ENCODE assay signal across 12 cellular contexts in genomic region chr7:130998993-130999602, GRCh38.
DNase-seq lines count a peak whose midpoint lies in the region; ATAC-seq and TF ChIP-seq lines count a peak whose summit lies in the region.
"Had no signal": no experiment of that assay in that cellular context is flagged by ENCODE, and none has a peak within 500 bp of the region (broad histone marks: within the 10 kb centered on the region; RNA-seq: fewer than 3 reads in every experiment).

No MANE protein-coding gene starts in this region.

- peak; percentile 18; the same call in 1 of the 3 replicates for ATAC-seq in DND-41 (ENCODE audit: insufficient read depth, low read depth)

- H4K20me1 ChIP-seq in DND-41 (ENCODE audit: insufficient read depth, low read length), result peaks cover 7% of the 10 kb centered on the region; the same call in 1 of the 2 replicates

- H3K9me3 ChIP-seq in DND-41 (ENCODE audit: insufficient read depth, low read length, severe bottlenecking) (no peaks in the 10 kb centered on the region), neutrophil (no peaks in the 10 kb centered on the region)

- H3K4me3 Mint-ChIP-seq in endothelial cell (ENCODE audit: unreplicated experiment), result no peak overlapping the region

- H3K9ac ChIP-seq in DND-41 (ENCODE audit: low read depth, low read length), result no peak overlapping the region
- H3K9ac ChIP-seq: KMS-11 had no signal

- intact Hi-C loops in head of caudate nucleus (cut with DNase I), result no loop called here

- DNase-seq in DND-41, result no peak
- DNase-seq in NCI-H226, result peak; percentile 44
- no peak for DNase-seq in caudate nucleus (lab: John Stamatoyannopoulos, UW)
- DNase-seq in endothelial cell (ENCODE audit: low spot score), result no peak
- no peak for DNase-seq in DMS114 treated with DMSO at 0.1 percent for 48 hours (lab: John Stamatoyannopoulos, UW; ENCODE audit: unreplicated experiment)
- DNase-seq in Kasumi-1 (lab: John Stamatoyannopoulos, UW), result no peak
- DNase-seq in head of caudate nucleus, result no peak
- DNase-seq: DMS79; stimulated activated CD4-positive, alpha-beta T cell treated with anti-CD3 and anti-CD28 coated beads, Interleukin-12 subunit alpha, Interleukin-12 subunit beta, amount 100 ng/mL, for 4 hours; substantia nigra had no signal

- peaks cover 98% of the 10 kb centered on the region for H3K79me2 ChIP-seq in DND-41 (ENCODE audit: insufficient read depth, low read length)

- H3K4me2 ChIP-seq in DND-41 (ENCODE audit: insufficient read depth, low read length), result no peak overlapping the region
- H3K4me2 ChIP-seq: KMS-11 had no signal

- no peaks in the 10 kb centered on the region for H3K9me3 Mint-ChIP-seq in endothelial cell (ENCODE audit: unreplicated experiment)

- peaks cover 53% of the 10 kb centered on the region for H3K4me1 ChIP-seq in DND-41 (ENCODE audit: insufficient read depth, low read length)
- peaks cover 0 to under 1% of the 10 kb centered on the region in 2 experiments for H3K4me1 ChIP-seq in neutrophil (ENCODE audit: control insufficient read depth in 1 of 2, insufficient read depth in 1 of 2, low read depth in 1 of 2, low read length in 1 of 2)

- no peaks in the 10 kb centered on the region for H3K36me3 Mint-ChIP-seq in endothelial cell (ENCODE audit: low read depth, unreplicated experiment)

- H3K4me1 Mint-ChIP-seq in endothelial cell (ENCODE audit: unreplicated experiment), result no peaks in the 10 kb centered on the region

- no peak overlapping the region for H3K4me3 ChIP-seq in DND-41 (ENCODE audit: low read depth in 1 of 2, low read length in 2 of 2)
- no peak overlapping the region for H3K4me3 ChIP-seq in neutrophil (ENCODE audit: low read depth in 1 of 2, low read length in 1 of 2)

- H3K27me3 Mint-ChIP-seq in endothelial cell (ENCODE audit: unreplicated experiment), result peaks cover 1% of the 10 kb centered on the region

- no peak overlapping the region for H3K27ac Mint-ChIP-seq in endothelial cell (ENCODE audit: unreplicated experiment)

- no peaks in the 10 kb centered on the region for H3K27me3 ChIP-seq in DND-41 (ENCODE audit: insufficient read depth, low read length, poor library complexity)
- no peaks in the 10 kb centered on the region for H3K27me3 ChIP-seq in neutrophil

- H3K36me3 ChIP-seq in DND-41 (ENCODE audit: insufficient read depth, low read length) (peaks cover 11% of the 10 kb centered on the region; the same call in 1 of the 2 replicates), neutrophil (peaks cover 9% of the 10 kb centered on the region)

- H2AFZ ChIP-seq in DND-41 (ENCODE audit: low read depth, low read length), result no peak overlapping the region

- TF ChIP-seq CTCF in DND-41 (IDR thresholded peaks at IDR 0.05; ENCODE audit: borderline replicate concordance, extremely low read depth, low read length, poor library complexity, severe bottlenecking) (no peak), neutrophil (IDR thresholded peaks at IDR 0.05) (no peak), endothelial cell (IDR thresholded peaks at IDR 0.05; ENCODE audit: unreplicated experiment) (no peak)

- peak overlapping the region; percentile 57 for H3K27ac ChIP-seq in DND-41 (ENCODE audit: low read length)
- H3K27ac ChIP-seq in caudate nucleus (ENCODE audit: low read depth, low read length), result peak overlapping the region; percentile 36
- H3K27ac ChIP-seq in neutrophil, result peak overlapping the region; percentile 23
- H3K27ac ChIP-seq: KMS-11 had no signal
